ENCODE assay signal across 1 cellular context in genomic region chr15:57496946-57497944, GRCh38.
A peak's percentile ranks its signal among the peaks of the same experiment; 100 is the strongest.
TF ChIP-seq lines count a peak whose summit lies in the region.

No MANE protein-coding gene starts in this region.

TF ChIP-seq in HepG2, 621 proteins besides CTCF, POLR2A, EP300 and RAD21 (continued from another document and continues in another):
- TF ChIP-seq AHDC1 (CRISPR knock-in tag; IDR thresholded peaks at IDR 0.05; ENCODE audit: borderline replicate concordance) (peak; percentile 89), SNAPC2 (CRISPR knock-in tag; IDR thresholded peaks at IDR 0.05) (no peak), ZNF607 (CRISPR knock-in tag; IDR thresholded peaks at IDR 0.05; ENCODE audit: borderline replicate concordance) (peak; percentile 55; the same call in 1 of the 2 replicates), FUBP1 (CRISPR knock-in tag; IDR thresholded peaks at IDR 0.05; ENCODE audit: borderline replicate concordance) (no peak), ZNF468 (CRISPR knock-in tag; IDR thresholded peaks at IDR 0.05) (no peak), ZKSCAN1 (IDR thresholded peaks at IDR 0.05; ENCODE audit: low read length) (no peak), ZNF800 (CRISPR knock-in tag; IDR thresholded peaks at IDR 0.05) (no peak), HNRNPH1 (optimal IDR thresholded peaks at IDR 0.05; ENCODE audit: low read depth, low read length) (no peak), ZNF44 (CRISPR knock-in tag; IDR thresholded peaks at IDR 0.05) (0 out of 2 replicates have a peak, but pooled peaks have one; percentile 58), ERF (CRISPR knock-in tag; IDR thresholded peaks at IDR 0.05) (peak; percentile 94), KLF16 (CRISPR knock-in tag; IDR thresholded peaks at IDR 0.05) (peak in 1 of 2 experiments; percentile 67; a peak in 1 of 4 replicates), JDP2 (CRISPR knock-in tag; IDR thresholded peaks at IDR 0.05; ENCODE audit: borderline replicate concordance) (no peak; the same call in 1 of the 2 replicates), SOX5 (CRISPR knock-in tag; IDR thresholded peaks at IDR 0.05; ENCODE audit: borderline replicate concordance) (peak; percentile 98), DNMT1 (CRISPR knock-in tag; IDR thresholded peaks at IDR 0.05) (no peak), RBM22 (optimal IDR thresholded peaks at IDR 0.05; ENCODE audit: low read length) (peak; percentile 54), XBP1 (CRISPR knock-in tag; IDR thresholded peaks at IDR 0.05) (0 out of 2 replicates have a peak, but pooled peaks have one; percentile 31), TOE1 (CRISPR knock-in tag; IDR thresholded peaks at IDR 0.05) (no peak), HMGXB4 (CRISPR knock-in tag; IDR thresholded peaks at IDR 0.05; ENCODE audit: borderline replicate concordance in 1 of 2, low read depth in 1 of 2) (peak; percentile 33 to 49; a peak in 1 of 4 replicates), MED1 (CRISPR knock-in tag; IDR thresholded peaks at IDR 0.05) (peak; percentile 96), MTF2 (CRISPR knock-in tag; IDR thresholded peaks at IDR 0.05; ENCODE audit: borderline replicate concordance) (no peak; the same call in 1 of the 2 replicates), ZNF839 (CRISPR knock-in tag; IDR thresholded peaks at IDR 0.05; ENCODE audit: borderline replicate concordance) (no peak), ZNF773 (CRISPR knock-in tag; IDR thresholded peaks at IDR 0.05; ENCODE audit: borderline replicate concordance) (no peak), ZNF577 (CRISPR knock-in tag; IDR thresholded peaks at IDR 0.05; ENCODE audit: borderline replicate concordance, low read depth) (no peak), ZSCAN31 (CRISPR knock-in tag; IDR thresholded peaks at IDR 0.05; ENCODE audit: low read depth) (0 out of 2 replicates have a peak, but pooled peaks have one; percentile 55), REXO4 (CRISPR knock-in tag; IDR thresholded peaks at IDR 0.05; ENCODE audit: borderline replicate concordance) (no peak), GATA4 (IDR thresholded peaks at IDR 0.05; ENCODE audit: borderline replicate concordance, low read depth) (peak; percentile 91; the same call in 1 of the 2 replicates), MTA1 (CRISPR knock-in tag; IDR thresholded peaks at IDR 0.05; ENCODE audit: borderline replicate concordance) (peak; percentile 84), ZNF253 (CRISPR knock-in tag; IDR thresholded peaks at IDR 0.05; ENCODE audit: borderline replicate concordance) (no peak), ZBTB14 (CRISPR knock-in tag; IDR thresholded peaks at IDR 0.05) (no peak), SCMH1 (CRISPR knock-in tag; IDR thresholded peaks at IDR 0.05; ENCODE audit: borderline replicate concordance) (no peak), SP5 (CRISPR knock-in tag; IDR thresholded peaks at IDR 0.05; ENCODE audit: borderline replicate concordance, low read depth) (peak; percentile 59), ZMYM2 (CRISPR knock-in tag; IDR thresholded peaks at IDR 0.05) (no peak), HIC2 (CRISPR knock-in tag; IDR thresholded peaks at IDR 0.05; ENCODE audit: low read depth) (peak; percentile 94), ZSCAN9 (CRISPR knock-in tag; IDR thresholded peaks at IDR 0.05; ENCODE audit: borderline replicate concordance) (peak; percentile 84; the same call in 1 of the 2 replicates), ATF3 (CRISPR knock-in tag; IDR thresholded peaks at IDR 0.05) (no peak), STAT5B (CRISPR knock-in tag; IDR thresholded peaks at IDR 0.05) (0 out of 2 replicates have a peak, but pooled peaks have one; percentile 16), ZNF230 (CRISPR knock-in tag; IDR thresholded peaks at IDR 0.05) (0 out of 2 replicates have a peak, but pooled peaks have one; percentile 24), MED8 (CRISPR knock-in tag; IDR thresholded peaks at IDR 0.05; ENCODE audit: insufficient replicate concordance) (peak; percentile 86), ARID3A (IDR thresholded peaks at IDR 0.05; ENCODE audit: low read depth, low read length) (no peak), ZBTB25 (CRISPR knock-in tag; IDR thresholded peaks at IDR 0.05) (peak; percentile 75), NR2C2 (CRISPR knock-in tag; IDR thresholded peaks at IDR 0.05; ENCODE audit: borderline replicate concordance) (peak; percentile 60; the same call in 1 of the 2 replicates), ZNF580 (CRISPR knock-in tag; IDR thresholded peaks at IDR 0.05; ENCODE audit: borderline replicate concordance, low read depth) (no peak), SMARCE1 (IDR thresholded peaks at IDR 0.05; ENCODE audit: borderline replicate concordance) (no peak), GTF3A (CRISPR knock-in tag; conservative IDR thresholded peaks at IDR 0.05) (peak; percentile 79; the same call in 1 of the 2 replicates), SMARCC2 (IDR thresholded peaks at IDR 0.05) (no peak), ZNF792 (CRISPR knock-in tag; IDR thresholded peaks at IDR 0.05) (peak; percentile 87; the same call in 1 of the 2 replicates), ZNF496 (CRISPR knock-in tag; IDR thresholded peaks at IDR 0.05; ENCODE audit: insufficient replicate concordance) (no peak)
